ENCODE assay signal across 28 cellular contexts in the genomic region with DNA sequence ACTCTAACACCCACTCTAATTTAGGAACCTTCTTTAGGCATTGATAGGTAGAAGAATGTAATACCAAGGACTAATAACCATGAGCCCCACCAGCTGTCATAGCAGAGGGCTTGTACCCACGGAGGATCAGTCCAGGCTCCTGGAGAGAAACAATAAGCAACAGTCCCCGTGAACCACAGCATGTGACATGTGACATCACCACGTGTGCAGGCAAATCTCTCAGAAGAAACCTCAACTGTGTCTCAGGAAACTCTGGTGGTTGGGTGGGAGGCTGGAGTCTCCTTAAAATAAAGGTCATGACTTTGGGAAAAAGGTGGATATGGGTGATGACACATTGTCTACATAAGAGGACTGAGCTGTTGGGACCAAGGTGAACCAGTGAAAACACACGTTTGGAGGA.
"Had no signal": no experiment of that assay in that cellular context is flagged by ENCODE, and none has a peak within 500 bp of the region (broad histone marks: within the 10 kb centered on the region; RNA-seq: fewer than 3 reads in every experiment).

No MANE protein-coding gene starts in this region.

- H3K4me3 ChIP-seq: adrenal gland, breast epithelium, MG63 had no signal

- H3K4me1 Mint-ChIP-seq: activated naive CD8-positive, alpha-beta T cell treated with anti-CD3 and anti-CD28 coated beads, Interleukin-2, amount 10 ng/mL, durations not matched to agents 7 days and 5 days had no signal

- H3K4me3 Mint-ChIP-seq: activated CD8-positive, alpha-beta T cell treated with anti-CD3 and anti-CD28 coated beads, Interleukin-2, amount 10 ng/mL, durations not matched to agents 7 days and 5 days; activated naive CD8-positive, alpha-beta T cell treated with anti-CD3 and anti-CD28 coated beads, Interleukin-2, amount 10 ng/mL, durations not matched to agents 7 days and 5 days; WTC11 had no signal

- H3K9me3 Mint-ChIP-seq: activated naive CD8-positive, alpha-beta T cell treated with anti-CD3 and anti-CD28 coated beads, Interleukin-2, amount 10 ng/mL, durations not matched to agents 7 days and 5 days; WTC11 had no signal

- H3K27ac ChIP-seq: adrenal gland, breast epithelium had no signal

- H3K9me3 ChIP-seq: adrenal gland, breast epithelium, MG63 had no signal

- ATAC-seq: activated CD8-positive, alpha-beta T cell treated with anti-CD3 and anti-CD28 coated beads, Interleukin-2, amount 10 ng/mL, durations not matched to agents 7 days and 5 days; Right ventricle myocardium inferior; SK-N-SH treated with all-trans-retinoic acid at 6 μM for 48 hours; WTC11 had no signal

- H3K27ac Mint-ChIP-seq: activated CD8-positive, alpha-beta T cell treated with anti-CD3 and anti-CD28 coated beads, Interleukin-2, amount 10 ng/mL, durations not matched to agents 7 days and 5 days; activated naive CD8-positive, alpha-beta T cell treated with anti-CD3 and anti-CD28 coated beads, Interleukin-2, amount 10 ng/mL, durations not matched to agents 7 days and 5 days; WTC11 had no signal

- H3K27me3 Mint-ChIP-seq: activated naive CD8-positive, alpha-beta T cell treated with anti-CD3 and anti-CD28 coated beads, Interleukin-2, amount 10 ng/mL, durations not matched to agents 7 days and 5 days had no signal

- H3K36me3 ChIP-seq: adrenal gland, breast epithelium, MG63 had no signal

- H3K36me3 Mint-ChIP-seq: activated naive CD8-positive, alpha-beta T cell treated with anti-CD3 and anti-CD28 coated beads, Interleukin-2, amount 10 ng/mL, durations not matched to agents 7 days and 5 days; WTC11 had no signal

- DNase-seq: activated CD4-positive, alpha-beta T cell treated with anti-CD3 and anti-CD28 coated beads for 48 hours; activated CD4-positive, alpha-beta T cell treated with anti-CD3 and anti-CD28 coated beads, Interleukin-2, amount 50 U/mL, for 4 hours; activated CD4-positive, CD25-positive, alpha-beta regulatory T cell treated with anti-CD3 and anti-CD28 coated beads, Interleukin-2, amount 50 U/mL, for 72 hours; activated CD8-positive, alpha-beta memory T cell treated with anti-CD3 and anti-CD28 coated beads, Interleukin-2, amount 50 U/mL, for 48 hours; activated CD8-positive, alpha-beta T cell treated with anti-CD3 and anti-CD28 coated beads, Interleukin-2, amount 10 ng/mL, durations not matched to agents 7 days and 5 days; activated naive CD4-positive, alpha-beta T cell treated with anti-CD3 and anti-CD28 coated beads, Interleukin-2, amount 50 U/mL, for 16 hours; activated naive CD8-positive, alpha-beta T cell treated with anti-CD3 and anti-CD28 coated beads, Interleukin-2, amount 10 ng/mL, durations not matched to agents 7 days and 5 days; activated T-cell treated with anti-CD3 and anti-CD28 coated beads, Interleukin-2, amount 50 U/mL, for 1 hour; anterior cingulate cortex; caudate nucleus; MG63; MV-4-11; NCI-H1105; NCI-H1436 treated with DMSO at 0.1 percent for 48 hours; NCI-H187 treated with DMSO at 0.1 percent for 48 hours; NCI-H2081 treated with DMSO at 0.1 percent for 48 hours; NCI-H2171; NCI-H2227 treated with DMSO at 0.1 percent for 48 hours; NCI-H446 treated with DMSO at 0.1 percent for 48 hours; NCI-H526; NCI-H774; RPMI8226; SW 1271 had no signal

- H3K4me1 ChIP-seq: adrenal gland, breast epithelium had no signal

- H3K27me3 ChIP-seq: adrenal gland, breast epithelium, MG63 had no signal
